16 cellular contexts compared by ENCODE assay signal in genomic region chr16:595942-596735, GRCh38. TPM values are rescaled to one million over a fixed set of nuclear protein-coding genes. Genes with fewer than 3 reads are reported as not detected.
A peak's percentile ranks its signal among the peaks of the same experiment; 100 is the strongest.
DNase-seq lines count a peak whose midpoint lies in the region; ATAC-seq, FAIRE-seq and TF ChIP-seq lines count a peak whose summit lies in the region.
"Had no signal": no experiment of that assay in that cellular context is flagged by ENCODE, and none has a peak within 500 bp of the region (broad histone marks: within the 10 kb centered on the region; RNA-seq: fewer than 3 reads in every experiment).

No MANE protein-coding gene starts in this region.

- H3K27me3 Mint-ChIP-seq in CD14-positive monocyte (ENCODE audit: low read depth in 3 of 3) (peaks cover 0 to 2% (median 1%) of the 10 kb centered on the region in 3 donors), brain (no peaks in the 10 kb centered on the region)

- intact Hi-C loops in CD14-positive monocyte (cut with micrococcal nuclease) (no loop called here), heart right ventricle (cut with DNase I) (no loop called here)

- H3K9me3 ChIP-seq in heart right ventricle, result no peaks in the 10 kb centered on the region
- H3K9me3 ChIP-seq: BE2C, MG63, suprapubic skin had no signal

- H3K27ac ChIP-seq in HL-60 (replicated peaks), result peak overlapping the region; percentile 25
- H3K27ac ChIP-seq in heart right ventricle, result no peak overlapping the region
- H3K27ac ChIP-seq: suprapubic skin had no signal

- peaks cover 0 to 38% (median 3%) of the 10 kb centered on the region in 9 donors for H3K36me3 ChIP-seq in heart right ventricle

- H3K36me3 Mint-ChIP-seq in CD14-positive monocyte (peaks cover 27 to 44% of the 10 kb centered on the region in 2 donors), brain (peaks cover 31% of the 10 kb centered on the region)

- H3K4me3 Mint-ChIP-seq in CD14-positive monocyte (peak overlapping the region; percentile 28 to 59), brain (no peak overlapping the region)
- H3K4me3 Mint-ChIP-seq: T-helper 1 cell treated with Interleukin-12 subunit alpha and Interleukin-12 subunit beta and Interleukin-4 antibody, amounts not matched to agents 30 μg/mL and 1 μg/mL, for 36 hours had no signal

- TF ChIP-seq CTCF in CD14-positive monocyte (IDR thresholded peaks at IDR 0.05), result no peak
- no peak for TF ChIP-seq CTCF in HL-60 (IDR thresholded peaks at IDR 0.05; ENCODE audit: insufficient read depth, low read length)
- no peak for TF ChIP-seq CTCF in brain (conservative IDR thresholded peaks at IDR 0.05)
- no peak for TF ChIP-seq CTCF in heart right ventricle (IDR thresholded peaks at IDR 0.05)

- DNase-seq in CD14-positive monocyte (ENCODE audit: low spot score) (no peak), HL-60 (ENCODE audit: low read depth in 1 of 2, low spot score in 1 of 2) (peak in 1 of 2 experiments; percentile 45), myocyte (ENCODE audit: low read depth) (peak; percentile 24), urothelium cell line (ENCODE audit: low spot score) (no peak), heart right ventricle (no peak)
- DNase-seq: BE2C; effector memory CD4-positive, alpha-beta T cell; left colon; MG63 had no signal

- H3K4me1 ChIP-seq in heart right ventricle, result peaks cover 0 to 39% (median 12%) of the 10 kb centered on the region in 9 donors
- H3K4me1 ChIP-seq: BE2C had no signal

- H3K4me3 ChIP-seq in HL-60 (replicated peaks; ENCODE audit: insufficient read depth, low read length) (no peak overlapping the region), heart right ventricle (no peak overlapping the region)
- H3K4me3 ChIP-seq: MG63, suprapubic skin had no signal

- peaks cover 56% of the 10 kb centered on the region for H3K4me1 Mint-ChIP-seq in CD14-positive monocyte
- H3K4me1 Mint-ChIP-seq in brain, result peaks cover 39% of the 10 kb centered on the region

- ATAC-seq in HG03342 (IDR thresholded peaks at IDR 0.05; ENCODE audit: unreplicated experiment) (no peak), GM19035 (IDR thresholded peaks at IDR 0.05; ENCODE audit: unreplicated experiment) (no peak), heart right ventricle (no peak)
- ATAC-seq: left colon had no signal

- FAIRE-seq in urothelium cell line (lab: Jason Lieb, UNC), result no peak
- FAIRE-seq: H1 had no signal

- H3K27me3 ChIP-seq in HL-60 (ENCODE audit: insufficient read depth, poor library complexity, severe bottlenecking), result no peaks in the 10 kb centered on the region
- H3K27me3 ChIP-seq in heart right ventricle, result no peaks in the 10 kb centered on the region
- H3K27me3 ChIP-seq: BE2C, MG63, suprapubic skin had no signal

- H3K9me3 Mint-ChIP-seq in CD14-positive monocyte (peaks cover 0 to 2% (median 0%) of the 10 kb centered on the region in 7 donors), brain (no peaks in the 10 kb centered on the region)
- H3K9me3 Mint-ChIP-seq: T-helper 1 cell treated with Interleukin-12 subunit alpha and Interleukin-12 subunit beta and Interleukin-4 antibody, amounts not matched to agents 30 μg/mL and 1 μg/mL, for 36 hours had no signal

- H3K27ac Mint-ChIP-seq in CD14-positive monocyte (peak overlapping the region in 5 of 7 donors; percentile 3 to 88 (median 69)), brain (peak overlapping the region in 3 of 5 experiments; percentile 66 to 80 (median 66))
- H3K27ac Mint-ChIP-seq: T-helper 1 cell treated with Interleukin-12 subunit alpha and Interleukin-12 subunit beta and Interleukin-4 antibody, amounts not matched to agents 30 μg/mL and 1 μg/mL, for 36 hours had no signal

- 87 to 92% methylated on average over 34 of the region's 34 CpGs for WGBS in heart right ventricle, 2 donors

RNA-seq across cellular contexts. Expression of gene RAB40C, which starts 6.3 kb away (rescaled TPM):
- polyA plus RNA-seq in CD14-positive monocyte (10 to 100 TPM; 10.0 to 10.9 TPM), brain (ENCODE audit: insufficient read depth, low read depth, low replicate concordance) (41.1 TPM), heart right ventricle (10 to 100 TPM; 19.4 to 32.0 TPM)
- total RNA-seq in myocyte (17.2 and 19.1 TPM in 2 replicates), heart right ventricle (10 to 100 TPM in 9 of 10 donors, 1 to 10 TPM in 1; 9.1 to 16.1 (median 12.1) TPM)
- polyA plus RNA-seq in myocyte (2012), result 13.9 TPM

RNA-seq across cellular contexts. Expression of gene PIGQ, which starts 26.4 kb away (rescaled TPM):
- polyA plus RNA-seq in CD14-positive monocyte, result 10 to 100 TPM; 11.4 to 12.1 TPM
- 75.8 TPM for polyA plus RNA-seq in brain (ENCODE audit: insufficient read depth, low read depth, low replicate concordance)
- total RNA-seq in myocyte, result 45.4 and 59.9 TPM in 2 replicates
- 43.1 TPM for polyA plus RNA-seq in myocyte (2012)
- 10 to 100 TPM; 13.7 to 26.8 (median 19.2) TPM for total RNA-seq in heart right ventricle
- 10 to 100 TPM; 35.3 to 43.7 TPM for polyA plus RNA-seq in heart right ventricle

RNA-seq across cellular contexts. Expression of gene NHLRC4, which starts 29.3 kb away (rescaled TPM):
- polyA plus RNA-seq in CD14-positive monocyte (under 1 TPM; 0.29 to 0.57 TPM), brain (ENCODE audit: insufficient read depth, low read depth, low replicate concordance) (0.36 TPM), heart right ventricle (under 1 TPM; 0.51 to 0.59 TPM)
- total RNA-seq in myocyte (0.05 and 1.2 TPM in 2 replicates), heart right ventricle (under 1 TPM in 8 of 10 donors, not detected in 2; 0.12 to 0.75 (median 0.47) TPM)
- not detected for polyA plus RNA-seq in myocyte (2012)

RNA-seq across cellular contexts. Expression of gene WFIKKN1, which starts 34.6 kb away (rescaled TPM):
- polyA plus RNA-seq in CD14-positive monocyte (not detected), brain (ENCODE audit: insufficient read depth, low read depth, low replicate concordance) (1.4 TPM), heart right ventricle (under 1 TPM; 0.61 to 0.95 TPM)
- total RNA-seq in myocyte (0.70 and 0.83 TPM in 2 replicates), heart right ventricle (under 1 TPM; 0.11 to 0.80 (median 0.27) TPM)
- polyA plus RNA-seq in myocyte (2012), result 0.37 TPM

RNA-seq across cellular contexts. Expression of gene PRR35, which starts 35.9 kb away (rescaled TPM):
- polyA plus RNA-seq in CD14-positive monocyte (not detected), brain (ENCODE audit: insufficient read depth, low read depth, low replicate concordance) (not detected), heart right ventricle (not detected)
- total RNA-seq in myocyte (2.9 and 12.5 TPM in 2 replicates), heart right ventricle (not detected)
- 0.47 TPM for polyA plus RNA-seq in myocyte (2012)
- total RNA-seq: left colon, pulmonary artery endothelial cell, suprapubic skin had no signal

Comparison
In these comparisons a context has a peak if more than half of its experiments do, and no peak if none do; other contexts are left out.
1. H3K4me3 Mint-ChIP-seq: peak in CD14-positive monocyte (2 of 2); none in brain (0 of 5).